Comparison of ENCODE assay signal across 1 cellular context in the genomic region with DNA sequence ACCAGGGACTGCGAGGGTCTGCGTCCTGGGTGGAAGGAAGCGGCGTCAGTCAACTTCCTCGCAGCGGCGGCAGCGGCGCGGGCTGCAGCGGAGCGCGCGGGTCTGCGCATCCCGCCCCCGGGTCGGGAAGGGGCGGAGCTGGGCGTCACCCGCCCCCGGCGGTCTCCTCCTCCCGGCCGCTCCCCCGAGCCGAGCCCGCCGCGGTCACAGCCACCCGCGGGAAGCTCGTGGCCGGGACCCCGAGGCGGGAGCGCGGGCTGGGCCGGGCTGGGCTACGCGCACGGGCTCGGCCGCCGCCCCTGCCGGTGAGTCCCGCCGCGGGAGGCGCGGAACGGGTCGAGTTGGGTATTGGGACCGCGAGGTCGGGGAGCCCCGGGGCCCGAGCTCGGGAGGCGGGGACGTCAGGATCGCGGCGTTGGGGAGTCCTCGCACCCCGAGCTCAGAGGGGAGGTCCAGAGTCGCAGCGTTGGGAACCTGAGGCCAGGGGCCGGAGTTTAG.
A peak's percentile ranks its signal among the peaks of the same experiment; 100 is the strongest.
TF ChIP-seq lines count a peak whose summit lies in the region.

PAQR8 (plus strand) TSS at position 207 of the 498 bp plus-strand sequence. CDS start 41,063 bp downstream, outside the sequence.

TF ChIP-seq in HEK293, 187 proteins besides CTCF, POLR2A, EP300 and RAD21 (continued from another document):
- peak; percentile 40; the same call in 1 of the 2 replicates for TF ChIP-seq MEIS1 (CRISPR knock-in tag; IDR thresholded peaks at IDR 0.05; ENCODE audit: borderline replicate concordance)
- TF ChIP-seq, protein P1, sequence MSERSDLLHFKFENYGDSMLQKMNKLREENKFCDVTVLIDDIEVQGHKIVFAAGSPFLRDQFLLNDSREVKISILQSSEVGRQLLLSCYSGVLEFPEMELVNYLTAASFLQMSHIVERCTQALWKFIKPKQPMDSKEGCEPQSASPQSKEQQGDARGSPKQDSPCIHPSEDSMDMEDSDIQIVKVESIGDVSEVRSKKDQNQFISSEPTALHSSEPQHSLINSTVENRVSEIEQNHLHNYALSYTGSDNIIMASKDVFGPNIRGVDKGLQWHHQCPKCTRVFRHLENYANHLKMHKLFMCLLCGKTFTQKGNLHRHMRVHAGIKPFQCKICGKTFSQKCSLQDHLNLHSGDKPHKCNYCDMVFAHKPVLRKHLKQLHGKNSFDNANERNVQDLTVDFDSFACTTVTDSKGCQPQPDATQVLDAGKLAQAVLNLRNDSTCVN (tag by site-specific recombination; optimal IDR thresholded peaks at IDR 0.05), result peak; percentile 83
- TF ChIP-seq ZFHX2 (tag by site-specific recombination; conservative IDR thresholded peaks at IDR 0.05), result peak; percentile 8; the same call in 1 of the 2 replicates
- TF ChIP-seq ZNF596 (tag by site-specific recombination; IDR thresholded peaks at IDR 0.05), result peak; percentile 53; the same call in 1 of the 2 replicates
- TF ChIP-seq SP3 (tag by site-specific recombination; IDR thresholded peaks at IDR 0.05), result peak; percentile 52
- TF ChIP-seq PRDM1 (tag by site-specific recombination; IDR thresholded peaks at IDR 0.05), result 0 out of 2 replicates have a peak, but pooled peaks have one; percentile 3
- peak; percentile 59 for TF ChIP-seq IKZF3 (tag by site-specific recombination; IDR thresholded peaks at IDR 0.05)
- TF ChIP-seq, protein P2, sequence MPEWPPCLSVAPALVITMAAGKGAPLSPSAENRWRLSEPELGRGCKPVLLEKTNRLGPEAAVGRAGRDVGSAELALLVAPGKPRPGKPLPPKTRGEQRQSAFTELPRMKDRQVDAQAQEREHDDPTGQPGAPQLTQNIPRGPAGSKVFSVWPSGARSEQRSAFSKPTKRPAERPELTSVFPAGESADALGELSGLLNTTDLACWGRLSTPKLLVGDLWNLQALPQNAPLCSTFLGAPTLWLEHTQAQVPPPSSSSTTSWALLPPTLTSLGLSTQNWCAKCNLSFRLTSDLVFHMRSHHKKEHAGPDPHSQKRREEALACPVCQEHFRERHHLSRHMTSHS (tag by site-specific recombination; IDR thresholded peaks at IDR 0.05), result no peak
